ENCODE assay signal across 7 cellular contexts in genomic region chr5:40754381-40755092, GRCh38. TPM values are rescaled to one million over a fixed set of nuclear protein-coding genes. Genes with fewer than 3 reads are reported as not detected.
A peak's percentile ranks its signal among the peaks of the same experiment; 100 is the strongest.
DNase-seq lines count a peak whose midpoint lies in the region; ATAC-seq lines count a peak whose summit lies in the region.

No MANE protein-coding gene starts in this region.

- H4K12ac ChIP-seq in trophoblast cell (ENCODE audit: low read depth, low read length): no peak overlapping the region

- no CpG with 5 or more reads among the region's 6 CpGs for WGBS in trophoblast cell (ENCODE audit: extremely low coverage, insufficient coverage, insufficient read length)

- no peak overlapping the region for H2BK5ac ChIP-seq in trophoblast cell (ENCODE audit: low read depth, low read length, poor library complexity)

- H3K4me3 ChIP-seq in Karpas-422 (ENCODE audit: low read length) (peak overlapping the region; percentile 97), trophoblast cell (ENCODE audit: low read depth, low read length) (no peak overlapping the region)
- H3K4me3 ChIP-seq in effector memory CD4-positive, alpha-beta T cell (ENCODE audit: insufficient read depth, low read depth, low read length, poor library complexity, severe bottlenecking): peak overlapping the region; percentile 83

- 0 out of 2 replicates have a peak, but pooled peaks cover 7% of the 10 kb centered on the region for H3K36me3 ChIP-seq in Karpas-422 (ENCODE audit: insufficient read depth, low read length)
- no peaks in the 10 kb centered on the region for H3K36me3 ChIP-seq in effector memory CD4-positive, alpha-beta T cell (ENCODE audit: control insufficient read depth, insufficient read depth, low read length)
- H3K36me3 ChIP-seq in trophoblast cell (ENCODE audit: control insufficient read depth in 1 of 2, insufficient read depth in 2 of 2, low read length in 2 of 2): peaks cover 0 to 3% of the 10 kb centered on the region in 2 experiments

- H3K27me3 ChIP-seq in Karpas-422 (ENCODE audit: low read length) (no peaks in the 10 kb centered on the region), trophoblast cell (ENCODE audit: insufficient read depth, low read length) (no peaks in the 10 kb centered on the region)
- H3K27me3 ChIP-seq in effector memory CD4-positive, alpha-beta T cell (replicated peaks; ENCODE audit: control insufficient read depth, insufficient read depth, low read length, poor library complexity, severe bottlenecking): no peaks in the 10 kb centered on the region

- H3K4me2 ChIP-seq in Karpas-422 (ENCODE audit: low read depth, low read length, poor library complexity, severe bottlenecking) (peak overlapping the region; percentile 78), trophoblast cell (ENCODE audit: low read length) (peak overlapping the region; percentile 28)

- DNase-seq in Karpas-422 (peak; percentile 69), trophoblast cell (no peak), NCI-H2171 treated with DMSO at 0.1 percent for 48 hours (lab: John Stamatoyannopoulos, UW) (no peak)
- no peak for DNase-seq in effector memory CD4-positive, alpha-beta T cell
- DNase-seq in stimulated activated CD4-positive, alpha-beta T cell treated with anti-CD3 and anti-CD28 coated beads, Interleukin-4, amount 100 ng/mL, for 24 hours: no peak

- H2BK120ac ChIP-seq in trophoblast cell (ENCODE audit: insufficient read depth, low read length, poor library complexity): no peak overlapping the region

- H3K9me2 ChIP-seq in Karpas-422 (replicated peaks; ENCODE audit: insufficient read depth, low read length): no peaks in the 10 kb centered on the region

- H2AFZ ChIP-seq in Karpas-422 (ENCODE audit: low read length) (peak overlapping the region; percentile 90; the same call in 1 of the 2 replicates), trophoblast cell (ENCODE audit: insufficient read depth, low read length, poor library complexity) (no peak overlapping the region)

- ATAC-seq in GM18498 (IDR thresholded peaks at IDR 0.05; ENCODE audit: unreplicated experiment): peak; percentile 16
- ATAC-seq in GM21786 (IDR thresholded peaks at IDR 0.05; ENCODE audit: unreplicated experiment): peak; percentile 9

- H3K79me1 ChIP-seq in trophoblast cell (ENCODE audit: low read length): no peaks in the 10 kb centered on the region

- no peak overlapping the region for H2AK5ac ChIP-seq in trophoblast cell (ENCODE audit: low read length)

- H3K9ac ChIP-seq in Karpas-422 (ENCODE audit: low read length): peak overlapping the region; percentile 93
- H3K9ac ChIP-seq in trophoblast cell (ENCODE audit: low read length): no peak overlapping the region

- H3K14ac ChIP-seq in trophoblast cell (ENCODE audit: low read length): no peak overlapping the region

- H3K79me2 ChIP-seq in Karpas-422 (ENCODE audit: low read length) (peaks cover 60% of the 10 kb centered on the region), trophoblast cell (ENCODE audit: control insufficient read depth, insufficient read depth, low read length, poor library complexity) (no peaks in the 10 kb centered on the region)

- no peaks in the 10 kb centered on the region for H4K20me1 ChIP-seq in Karpas-422 (ENCODE audit: insufficient read depth, low read depth, low read length)

- H4K91ac ChIP-seq in trophoblast cell (ENCODE audit: low read depth, low read length): no peak overlapping the region

- no peaks in the 10 kb centered on the region for H3K9me3 ChIP-seq in Karpas-422 (ENCODE audit: low read length)
- H3K9me3 ChIP-seq in effector memory CD4-positive, alpha-beta T cell (ENCODE audit: control insufficient read depth, low read length): no peaks in the 10 kb centered on the region
- no peaks in the 10 kb centered on the region for H3K9me3 ChIP-seq in trophoblast cell (ENCODE audit: insufficient read depth, low read depth, low read length)

- peaks cover 18% of the 10 kb centered on the region for H3K4me1 ChIP-seq in Karpas-422 (ENCODE audit: low read length)
- no peaks in the 10 kb centered on the region for H3K4me1 ChIP-seq in effector memory CD4-positive, alpha-beta T cell (ENCODE audit: control insufficient read depth, insufficient read depth, low read length, poor library complexity, severe bottlenecking)
- H3K4me1 ChIP-seq in trophoblast cell (ENCODE audit: control insufficient read depth in 1 of 2, insufficient read depth in 2 of 2, low read length in 2 of 2): no peaks in the 10 kb centered on the region

- H3K4ac ChIP-seq in trophoblast cell (ENCODE audit: low read depth, low read length): no peak overlapping the region

- no peak overlapping the region for H4K8ac ChIP-seq in trophoblast cell (ENCODE audit: low read depth, low read length)

- H3K27ac ChIP-seq in Karpas-422 (ENCODE audit: low read length): peak overlapping the region; percentile 79
- H3K27ac ChIP-seq in effector memory CD4-positive, alpha-beta T cell (ENCODE audit: insufficient read depth, low read length, poor library complexity, severe bottlenecking): peak overlapping the region; percentile 85
- no peak overlapping the region for H3K27ac ChIP-seq in trophoblast cell (ENCODE audit: low read depth, low read length)

- no peak overlapping the region for H3K23ac ChIP-seq in trophoblast cell (ENCODE audit: low read length)

- no peak overlapping the region for H2BK12ac ChIP-seq in trophoblast cell (ENCODE audit: low read length)

- no peak overlapping the region for H3K18ac ChIP-seq in trophoblast cell (ENCODE audit: low read length)

RNA-seq across cellular contexts. Expression of gene TTC33, which starts 1.2 kb away (rescaled TPM):
- total RNA-seq in Karpas-422 (2014; rRNA removed; shearing (Covaris generic); ENCODE audit: low replicate concordance): 17.0 and 18.5 TPM in 2 replicates
- 3.8 and 4.0 TPM in 2 replicates for polyA plus RNA-seq in trophoblast cell (2013)

RNA-seq across cellular contexts. Expression of gene PRKAA1, which starts 43.6 kb away (rescaled TPM):
- total RNA-seq in Karpas-422 (2014; rRNA removed; shearing (Covaris generic); ENCODE audit: low replicate concordance): 53.0 and 62.2 TPM in 2 replicates
- 30.3 and 33.1 TPM in 2 replicates for polyA plus RNA-seq in trophoblast cell (2013)
